Comparison of ENCODE assay signal across 21 cellular contexts in genomic region chr13:21040120-21040834, GRCh38. TPM values are rescaled to one million over a fixed set of nuclear protein-coding genes. Genes with fewer than 3 reads are reported as not detected.
DNase-seq lines count a peak whose midpoint lies in the region; ATAC-seq and TF ChIP-seq lines count a peak whose summit lies in the region.
"Had no signal": no experiment of that assay in that cellular context is flagged by ENCODE, and none has a peak within 500 bp of the region (broad histone marks: within the 10 kb centered on the region; RNA-seq: fewer than 3 reads in every experiment).

No MANE protein-coding gene starts in this region.

- H3K27me3 ChIP-seq in left ventricle myocardium inferior (ENCODE audit: low read depth) (no peaks in the 10 kb centered on the region), upper lobe of right lung (no peaks in the 10 kb centered on the region)

- no peaks in the 10 kb centered on the region for H3K27me3 Mint-ChIP-seq in dendritic cell treated with granulocyte-macrophage colony-stimulating factor and Interleukin-4, amounts not matched to agents 40 ng/mL and 50 ng/mL, for 4 days
- no peaks in the 10 kb centered on the region for H3K27me3 Mint-ChIP-seq in nephron progenitor cell (ENCODE audit: low read depth, poor library complexity)

- peak overlapping the region; percentile 50 for H3K27ac Mint-ChIP-seq in dendritic cell treated with granulocyte-macrophage colony-stimulating factor and Interleukin-4, amounts not matched to agents 40 ng/mL and 50 ng/mL, for 4 days
- H3K27ac Mint-ChIP-seq in nephron progenitor cell: peak overlapping the region; percentile 86
- H3K27ac Mint-ChIP-seq: T-helper 1 cell treated with Interleukin-12 subunit alpha and Interleukin-12 subunit beta and Interleukin-4 antibody, amounts not matched to agents 30 μg/mL and 1 μg/mL, for 36 hours had no signal

- H3K9me3 Mint-ChIP-seq in dendritic cell treated with granulocyte-macrophage colony-stimulating factor and Interleukin-4, amounts not matched to agents 40 ng/mL and 50 ng/mL, for 4 days: no peaks in the 10 kb centered on the region
- no peaks in the 10 kb centered on the region for H3K9me3 Mint-ChIP-seq in nephron progenitor cell
- H3K9me3 Mint-ChIP-seq: CD4-positive, CD25-positive, alpha-beta regulatory T cell; T-helper 1 cell treated with Interleukin-12 subunit alpha and Interleukin-12 subunit beta and Interleukin-4 antibody, amounts not matched to agents 30 μg/mL and 1 μg/mL, for 36 hours had no signal

- no peaks in the 10 kb centered on the region for H3K9me3 ChIP-seq in left ventricle myocardium inferior (replicated peaks)
- H3K9me3 ChIP-seq in upper lobe of right lung: no peaks in the 10 kb centered on the region

- peaks cover 97% of the 10 kb centered on the region for H3K4me1 ChIP-seq in left ventricle myocardium inferior
- peaks cover 62% of the 10 kb centered on the region for H3K4me1 ChIP-seq in upper lobe of right lung

- no peak overlapping the region for H3K4me3 Mint-ChIP-seq in dendritic cell treated with granulocyte-macrophage colony-stimulating factor and Interleukin-4, amounts not matched to agents 40 ng/mL and 50 ng/mL, for 4 days
- H3K4me3 Mint-ChIP-seq in nephron progenitor cell: peak overlapping the region; percentile 42
- H3K4me3 Mint-ChIP-seq: CD4-positive, CD25-positive, alpha-beta regulatory T cell; T-helper 1 cell treated with Interleukin-12 subunit alpha and Interleukin-12 subunit beta and Interleukin-4 antibody, amounts not matched to agents 30 μg/mL and 1 μg/mL, for 36 hours had no signal

- peaks cover 72% of the 10 kb centered on the region for H3K4me1 Mint-ChIP-seq in dendritic cell treated with granulocyte-macrophage colony-stimulating factor and Interleukin-4, amounts not matched to agents 40 ng/mL and 50 ng/mL, for 4 days (ENCODE audit: low read depth)
- H3K4me1 Mint-ChIP-seq in nephron progenitor cell: peaks cover 42% of the 10 kb centered on the region

- H3K27ac ChIP-seq in left ventricle myocardium inferior (replicated peaks) (peak overlapping the region; percentile 89), upper lobe of right lung (no peak overlapping the region)
- H3K27ac ChIP-seq: epithelial cell of prostate, KMS-11 had no signal

- H3K36me3 ChIP-seq in left ventricle myocardium inferior (peaks cover 6% of the 10 kb centered on the region), upper lobe of right lung (peaks cover 20% of the 10 kb centered on the region)

- no peak overlapping the region for H3K4me3 ChIP-seq in left ventricle myocardium inferior
- H3K4me3 ChIP-seq in upper lobe of right lung: no peak overlapping the region

- DNase-seq in left ventricle myocardium inferior: no peak
- no peak for DNase-seq in left ventricle myocardium superior
- DNase-seq in nephron progenitor cell: no peak
- no peak for DNase-seq in upper lobe of right lung
- no peak for DNase-seq in NCI-H748 (lab: John Stamatoyannopoulos, UW; ENCODE audit: unreplicated experiment)
- DNase-seq: activated CD4-positive, alpha-beta T cell treated with anti-CD3 and anti-CD28 coated beads, Interleukin-2, amount 50 U/mL, for 1 hour; activated gamma-delta T cell treated with Interleukin-2 at 50 U/mL for 16 hours; CD4-positive, CD25-positive, alpha-beta regulatory T cell; dermis blood vessel endothelial cell; DMS153; NCI-H1048; NCI-H2029 treated with DMSO at 0.1 percent for 48 hours; NCI-H446 treated with DMSO at 0.1 percent for 48 hours; occipital lobe; retina had no signal

- H3K36me3 Mint-ChIP-seq in dendritic cell treated with granulocyte-macrophage colony-stimulating factor and Interleukin-4, amounts not matched to agents 40 ng/mL and 50 ng/mL, for 4 days (ENCODE audit: low read depth): peaks cover 56% of the 10 kb centered on the region
- H3K36me3 Mint-ChIP-seq in nephron progenitor cell (ENCODE audit: low read depth): peaks cover 37% of the 10 kb centered on the region
- H3K36me3 Mint-ChIP-seq: CD4-positive, CD25-positive, alpha-beta regulatory T cell had no signal

- intact Hi-C loops in left ventricle myocardium inferior (cut with micrococcal nuclease): no loop called here
- intact Hi-C loops in left ventricle myocardium superior (cut with micrococcal nuclease): no loop called here
- intact Hi-C loops in dendritic cell treated with granulocyte-macrophage colony-stimulating factor and Interleukin-4, amounts not matched to agents 40 ng/mL and 50 ng/mL, for 4 days (cut with micrococcal nuclease): no loop called here
- intact Hi-C loops in upper lobe of right lung (cut with DNase I): no loop called here

- no peak for ATAC-seq in left ventricle myocardium superior
- peak; percentile 8 for ATAC-seq in upper lobe of right lung
- no peak for ATAC-seq in HG03521 (IDR thresholded peaks at IDR 0.05; ENCODE audit: unreplicated experiment)
- no peak for ATAC-seq in GM21367 (IDR thresholded peaks at IDR 0.05; ENCODE audit: unreplicated experiment)

- TF ChIP-seq CTCF in left ventricle myocardium inferior (IDR thresholded peaks at IDR 0.05; ENCODE audit: borderline replicate concordance) (no peak), nephron progenitor cell (IDR thresholded peaks at IDR 0.05) (no peak), upper lobe of right lung (IDR thresholded peaks at IDR 0.05) (no peak)

RNA-seq across cellular contexts. Expression of gene LATS2, which starts 21.1 kb away (rescaled TPM):
- total RNA-seq in left ventricle myocardium inferior (20.2 TPM), left ventricle myocardium superior (25.1 TPM), upper lobe of right lung (44.1 TPM)
